In the genomic region with DNA sequence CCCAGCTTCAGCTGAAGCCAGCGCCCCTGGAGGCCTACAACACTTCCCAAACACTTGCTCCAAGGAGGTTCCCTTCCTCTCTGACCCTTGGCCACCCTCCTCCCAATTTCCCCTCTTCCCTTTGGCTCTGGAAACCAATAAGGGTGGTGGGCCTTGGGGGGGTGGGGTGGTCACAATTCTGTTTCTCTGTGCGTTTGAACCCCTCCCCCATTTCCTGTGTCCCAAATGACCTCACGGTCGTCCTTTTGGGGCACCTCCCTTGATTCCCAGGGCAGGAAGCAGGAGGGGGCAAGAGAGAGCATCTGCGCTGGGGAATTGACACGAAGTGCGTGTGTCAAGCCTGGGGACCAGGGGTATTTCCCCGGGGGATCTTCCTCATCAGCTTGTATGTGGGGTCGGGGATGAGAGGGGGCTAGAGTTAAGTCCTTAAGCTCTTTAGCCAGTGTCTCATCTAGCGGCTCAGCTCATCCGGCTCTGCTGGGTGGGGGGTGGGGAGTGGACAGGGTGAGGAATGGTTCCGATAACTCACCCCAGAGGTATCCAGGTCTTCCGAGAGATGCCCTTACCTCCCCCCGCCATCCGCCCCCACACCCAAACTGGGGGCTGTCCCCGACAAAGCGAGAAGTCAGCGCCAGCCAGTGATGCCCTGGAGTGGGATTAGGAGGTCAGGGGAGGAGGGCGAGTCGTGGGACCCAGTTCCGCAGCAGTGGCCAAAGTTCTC, we compare ENCODE assay signal across 10 cellular contexts. TPM values are rescaled to one million over a fixed set of nuclear protein-coding genes. Genes with fewer than 3 reads are reported as not detected.
DNase-seq lines count a peak whose midpoint lies in the region; ATAC-seq, FAIRE-seq and TF ChIP-seq lines count a peak whose summit lies in the region.
"Had no signal": no experiment of that assay in that cellular context is flagged by ENCODE, and none has a peak within 500 bp of the region (broad histone marks: within the 10 kb centered on the region; RNA-seq: fewer than 3 reads in every experiment).

No MANE protein-coding gene starts in this region.

- peak overlapping the region; percentile 76 for H3K9ac ChIP-seq in kidney (ENCODE audit: low read length in 2 of 2)

- H3K27me3 ChIP-seq in thoracic aorta (replicated peaks; ENCODE audit: insufficient read depth), result no peaks in the 10 kb centered on the region

- TF ChIP-seq CTCF in kidney (IDR thresholded peaks at IDR 0.05; ENCODE audit: borderline replicate concordance, extremely low read depth, insufficient read depth), result no peak
- TF ChIP-seq CTCF in thoracic aorta (IDR thresholded peaks at IDR 0.05), result no peak

- H3K4me3 ChIP-seq in kidney (ENCODE audit: low read length in 2 of 2) (peak overlapping the region; percentile 61 to 72), thoracic aorta (peak overlapping the region; percentile 70)

- intact Hi-C loops in kidney (cut with DNase I), result loop anchor here (5.0 kb wide), 1 partner anchor 89 kb away; the partner anchor contains the start of genes SIAE and SPA17

- CTCF ChIA-PET in activated CD4-positive, alpha-beta memory T cell treated with anti-CD3 and anti-CD28 coated beads, Interleukin-2, amount 10 ng/mL, durations not matched to agents 7 days and 5 days (lab: Charles Lee), result interaction anchor here (0.6 to 5.2 kb wide), 9 partner anchors 15 to 123 kb away, joined by 3 to 72 read pairs (median 8); partner anchors contain the start of genes MSANTD2, SIAE and SPA17

- H3K36me3 Mint-ChIP-seq in T-helper 2 cell treated with Interferon-gamma antibody and Interleukin-4, amounts not matched to agents 5 μg/mL and 100 μg/mL, for 36 hours (ENCODE audit: low read depth), result no peaks in the 10 kb centered on the region
- no peaks in the 10 kb centered on the region for H3K36me3 Mint-ChIP-seq in activated CD4-positive, alpha-beta memory T cell treated with anti-CD3 and anti-CD28 coated beads, Interleukin-2, amount 10 ng/mL, durations not matched to agents 7 days and 5 days (ENCODE audit: low read depth)

- H3K27me3 Mint-ChIP-seq in T-helper 2 cell treated with Interferon-gamma antibody and Interleukin-4, amounts not matched to agents 5 μg/mL and 100 μg/mL, for 36 hours (ENCODE audit: low read depth), result peaks cover 50% of the 10 kb centered on the region
- peaks cover 46% of the 10 kb centered on the region for H3K27me3 Mint-ChIP-seq in activated CD4-positive, alpha-beta memory T cell treated with anti-CD3 and anti-CD28 coated beads, Interleukin-2, amount 10 ng/mL, durations not matched to agents 7 days and 5 days

- peak overlapping the region; percentile 90 to 91 for H3K27ac ChIP-seq in kidney (ENCODE audit: low read depth in 2 of 2, low read length in 2 of 2)
- H3K27ac ChIP-seq in thoracic aorta, result peak overlapping the region; percentile 81 to 83

- no peaks in the 10 kb centered on the region for H3K36me3 ChIP-seq in kidney (ENCODE audit: control insufficient read depth in 1 of 2, insufficient read depth in 2 of 2, low read length in 2 of 2)
- H3K36me3 ChIP-seq in thoracic aorta, result no peaks in the 10 kb centered on the region

- no peaks in the 10 kb centered on the region for H3K9me3 ChIP-seq in kidney (ENCODE audit: control insufficient read depth in 1 of 2, low read length in 2 of 2)
- H3K9me3 ChIP-seq in thoracic aorta, result no peaks in the 10 kb centered on the region

- ATAC-seq in thoracic aorta (ENCODE audit: insufficient number of reproducible peaks, low FRiP score, low read depth), result no peak

- FAIRE-seq in kidney (lab: Jason Lieb, UNC), result no peak
- FAIRE-seq: A204.1, islet of Langerhans had no signal

- peaks cover 20 to 25% of the 10 kb centered on the region in 2 donors for H3K4me1 ChIP-seq in kidney (ENCODE audit: control insufficient read depth in 1 of 2, insufficient read depth in 1 of 2, low read depth in 1 of 2, low read length in 2 of 2)
- peaks cover 11 to 51% of the 10 kb centered on the region in 2 donors for H3K4me1 ChIP-seq in thoracic aorta (ENCODE audit: control insufficient read depth in 1 of 2, low read depth in 2 of 2)

- H3K4me1 Mint-ChIP-seq in T-helper 2 cell treated with Interferon-gamma antibody and Interleukin-4, amounts not matched to agents 5 μg/mL and 100 μg/mL, for 36 hours (ENCODE audit: low read depth), result peaks cover 7% of the 10 kb centered on the region
- peaks cover 18% of the 10 kb centered on the region for H3K4me1 Mint-ChIP-seq in activated CD4-positive, alpha-beta memory T cell treated with anti-CD3 and anti-CD28 coated beads, Interleukin-2, amount 10 ng/mL, durations not matched to agents 7 days and 5 days

- no peaks in the 10 kb centered on the region for H3K9me3 Mint-ChIP-seq in T-helper 2 cell treated with Interferon-gamma antibody and Interleukin-4, amounts not matched to agents 5 μg/mL and 100 μg/mL, for 36 hours
- no peaks in the 10 kb centered on the region for H3K9me3 Mint-ChIP-seq in activated CD4-positive, alpha-beta memory T cell treated with anti-CD3 and anti-CD28 coated beads, Interleukin-2, amount 10 ng/mL, durations not matched to agents 7 days and 5 days

- H3K4me3 Mint-ChIP-seq in T-helper 2 cell treated with Interferon-gamma antibody and Interleukin-4, amounts not matched to agents 5 μg/mL and 100 μg/mL, for 36 hours, result peak overlapping the region; percentile 69
- H3K4me3 Mint-ChIP-seq in activated CD4-positive, alpha-beta memory T cell treated with anti-CD3 and anti-CD28 coated beads, Interleukin-2, amount 10 ng/mL, durations not matched to agents 7 days and 5 days, result peak overlapping the region; percentile 58

- POLR2A ChIA-PET in activated CD4-positive, alpha-beta memory T cell treated with anti-CD3 and anti-CD28 coated beads, Interleukin-2, amount 10 ng/mL, durations not matched to agents 7 days and 5 days (lab: Charles Lee), result interaction anchor here (0.5 to 3.4 kb wide), 5 partner anchors 9 to 83 kb away, joined by 3 to 15 read pairs (median 4); partner anchors contain the start of genes MSANTD2 and VSIG2

- no peak overlapping the region for H3K27ac Mint-ChIP-seq in T-helper 2 cell treated with Interferon-gamma antibody and Interleukin-4, amounts not matched to agents 5 μg/mL and 100 μg/mL, for 36 hours
- no peak overlapping the region for H3K27ac Mint-ChIP-seq in activated CD4-positive, alpha-beta memory T cell treated with anti-CD3 and anti-CD28 coated beads, Interleukin-2, amount 10 ng/mL, durations not matched to agents 7 days and 5 days

- DNase-seq in T-helper 2 cell treated with Interferon-gamma antibody and Interleukin-4, amounts not matched to agents 5 μg/mL and 100 μg/mL, for 36 hours (ENCODE audit: low spot score), result no peak
- DNase-seq in T-helper 2 cell (no peak), kidney (no peak), thoracic aorta (ENCODE audit: low spot score) (no peak), NCI-H774 (lab: John Stamatoyannopoulos, UW) (no peak), iPS-NIHi11 (ENCODE audit: low spot score) (no peak)
- DNase-seq in activated CD4-positive, alpha-beta memory T cell treated with anti-CD3 and anti-CD28 coated beads, Interleukin-2, amount 10 ng/mL, durations not matched to agents 7 days and 5 days, result no peak
- no peak for DNase-seq in stimulated activated CD4-positive, alpha-beta T cell treated with anti-CD3 and anti-CD28 coated beads, Interleukin-4, amount 100 ng/mL, for 1 hour

RNA-seq across cellular contexts. Expression of gene ESAM, which starts 0.6 kb away (rescaled TPM):
- total RNA-seq in activated CD4-positive, alpha-beta memory T cell treated with anti-CD3 and anti-CD28 coated beads, Interleukin-2, amount 10 ng/mL, durations not matched to agents 7 days and 5 days, result 1 to 10 TPM; 1.0 to 1.6 TPM
- total RNA-seq in kidney (63.0 TPM), thoracic aorta (100 to 1,000 TPM in 1 of 2 donors, 10 to 100 TPM in 1; 54.2 to 116 TPM)
- polyA plus RNA-seq in kidney (ENCODE audit: insufficient read depth, low read depth, low replicate concordance), result 85.8 TPM

RNA-seq across cellular contexts. Expression of gene VSIG2, which starts 9.4 kb away (rescaled TPM):
- under 1 TPM; 0.38 to 0.55 TPM for total RNA-seq in activated CD4-positive, alpha-beta memory T cell treated with anti-CD3 and anti-CD28 coated beads, Interleukin-2, amount 10 ng/mL, durations not matched to agents 7 days and 5 days
- 3.9 TPM for total RNA-seq in kidney
- polyA plus RNA-seq in kidney (ENCODE audit: insufficient read depth, low read depth, low replicate concordance), result 11.7 TPM
- 1 to 10 TPM; 1.2 to 2.7 TPM for total RNA-seq in thoracic aorta

RNA-seq across cellular contexts. Expression of gene NRGN, which starts 21.7 kb away (rescaled TPM):
- total RNA-seq in activated CD4-positive, alpha-beta memory T cell treated with anti-CD3 and anti-CD28 coated beads, Interleukin-2, amount 10 ng/mL, durations not matched to agents 7 days and 5 days, result 1 to 10 TPM; 7.3 to 8.4 TPM
- total RNA-seq in kidney (17.9 TPM), thoracic aorta (10 to 100 TPM in 1 of 2 donors, 1 to 10 TPM in 1; 7.3 to 17.5 TPM)
- polyA plus RNA-seq in kidney (ENCODE audit: insufficient read depth, low read depth, low replicate concordance), result 55.9 TPM

RNA-seq across cellular contexts. Expression of gene MSANTD2, which starts 38.7 kb away (rescaled TPM):
- 10 to 100 TPM in 1 of 2 experiments, 1 to 10 TPM in 1; 9.4 to 10.4 TPM for total RNA-seq in activated CD4-positive, alpha-beta memory T cell treated with anti-CD3 and anti-CD28 coated beads, Interleukin-2, amount 10 ng/mL, durations not matched to agents 7 days and 5 days
- total RNA-seq in kidney (16.4 TPM), thoracic aorta (10 to 100 TPM; 16.4 to 29.4 TPM)
- polyA plus RNA-seq in kidney (ENCODE audit: insufficient read depth, low read depth, low replicate concordance), result 6.5 TPM

Comparison
In these comparisons a context has a peak if more than half of its experiments do, and no peak if none do; other contexts are left out.
1. RNA of gene ESAM, which starts 0.6 kb away (total RNA-seq): 54.2 to 116 TPM in thoracic aorta and 63.0 TPM in kidney (single experiment); 1.0 to 1.6 TPM in activated CD4-positive, alpha-beta memory T cell treated with anti-CD3 and anti-CD28 coated beads, Interleukin-2, amount 10 ng/mL, durations not matched to agents 7 days and 5 days; every median in the first group is over 10 times any median in the second.